15 cellular contexts compared by ENCODE assay signal in the genomic region with DNA sequence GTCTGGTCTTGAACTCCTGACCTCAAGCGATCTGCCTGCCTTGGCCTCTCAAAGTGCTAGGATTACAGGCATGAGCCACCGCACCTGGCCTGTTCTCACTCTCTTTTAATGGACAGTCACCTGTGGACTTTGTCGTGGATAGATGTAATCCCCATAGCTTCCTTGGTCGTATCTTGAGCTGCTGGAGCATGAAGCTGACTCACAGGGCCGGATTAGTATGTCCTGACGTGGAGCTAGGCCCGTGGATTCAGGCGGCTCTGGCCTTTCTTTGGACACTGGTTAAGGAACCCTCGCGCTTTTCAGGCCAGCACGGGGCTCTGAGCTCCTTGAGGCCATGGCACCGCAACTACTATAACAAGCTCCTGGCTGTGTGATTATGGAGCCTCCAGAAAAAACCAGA. TPM values are rescaled to one million over a fixed set of nuclear protein-coding genes. Genes with fewer than 3 reads are reported as not detected.
DNase-seq lines count a peak whose midpoint lies in the region; TF ChIP-seq lines count a peak whose summit lies in the region.
"Had no signal": no experiment of that assay in that cellular context is flagged by ENCODE, and none has a peak within 500 bp of the region (broad histone marks: within the 10 kb centered on the region; RNA-seq: fewer than 3 reads in every experiment).

No MANE protein-coding gene starts in this region.

- H3K9me3 ChIP-seq in WERI-Rb-1 (ENCODE audit: severe bottlenecking) (no peaks in the 10 kb centered on the region), testis (no peaks in the 10 kb centered on the region), OCI-LY7 (ENCODE audit: low read length) (no peaks in the 10 kb centered on the region)
- H3K9me3 ChIP-seq: BLaER1 treated with 17β-estradiol and CSF1 and Interleukin-3, amounts not matched to agents 10 nM and 100 nM had no signal

- H3K79me2 ChIP-seq in OCI-LY7 (ENCODE audit: insufficient read depth, low read depth, low read length): no peaks in the 10 kb centered on the region

- in situ Hi-C loops in Caki2 (cut with HindIII; ENCODE audit: low pct_unique_long_range_greater_than_20kb, low sequenced_read_pairs): no loop called here

- no peaks in the 10 kb centered on the region for H3K9me2 ChIP-seq in OCI-LY7 (ENCODE audit: insufficient read depth, low read length)

- H2AFZ ChIP-seq in OCI-LY7 (ENCODE audit: low read length): no peak overlapping the region
- H2AFZ ChIP-seq: GM23248 had no signal

- TF ChIP-seq CTCF in WERI-Rb-1 (IDR thresholded peaks at IDR 0.05; ENCODE audit: low read depth, low read length) (no peak), retinal pigment epithelial cell (conservative IDR thresholded peaks at IDR 0.05; ENCODE audit: low read depth, low read length) (no peak), testis (IDR thresholded peaks at IDR 0.05) (no peak), OCI-LY7 (conservative IDR thresholded peaks at IDR 0.05; ENCODE audit: low read length) (no peak)

- no peaks in the 10 kb centered on the region for H4K20me1 ChIP-seq in OCI-LY7 (ENCODE audit: insufficient read depth, low read length)
- H4K20me1 ChIP-seq: BLaER1 treated with 17β-estradiol and CSF1 and Interleukin-3, amounts not matched to agents 10 nM and 100 nM had no signal

- 88 to 95% methylated on average over 9 to 12 of the region's 12 CpGs for WGBS in testis, 2 donors

- H3K4me2 ChIP-seq in OCI-LY7 (ENCODE audit: low read length): no peak overlapping the region

- POLR2A ChIA-PET in OCI-LY7 (lab: Charles Lee): interaction anchor here (0.5 to 0.7 kb wide), 2 partner anchors 151 to 685 kb away, joined by 3 read pairs; no protein-coding TSS in a partner anchor

- intact Hi-C loops in testis (cut with DNase I; ENCODE audit: low total_unique reads): no loop called here
- intact Hi-C loops in OCI-LY7 (cut with micrococcal nuclease; ENCODE audit: unreplicated experiment): no loop called here

- H3K27ac ChIP-seq in WERI-Rb-1 (no peak overlapping the region), testis (no peak overlapping the region), OCI-LY7 (ENCODE audit: low read depth, low read length, poor library complexity, severe bottlenecking) (no peak overlapping the region)
- H3K27ac ChIP-seq: BLaER1 treated with 17β-estradiol and CSF1 and Interleukin-3, amounts not matched to agents 10 nM and 100 nM; GM23248 had no signal

- H3K27me3 ChIP-seq in WERI-Rb-1 (ENCODE audit: insufficient read depth, low read depth, severe bottlenecking) (no peaks in the 10 kb centered on the region), testis (no peaks in the 10 kb centered on the region)
- H3K27me3 ChIP-seq: BLaER1 treated with 17β-estradiol and CSF1 and Interleukin-3, amounts not matched to agents 10 nM and 100 nM had no signal

- no peak overlapping the region for H3K4me3 ChIP-seq in WERI-Rb-1 (ENCODE audit: low read depth, low read length)
- H3K4me3 ChIP-seq in retinal pigment epithelial cell (ENCODE audit: low read length): no peak overlapping the region
- no peak overlapping the region for H3K4me3 ChIP-seq in testis
- no peak overlapping the region for H3K4me3 ChIP-seq in OCI-LY7 (ENCODE audit: low read depth, low read length, poor library complexity, severe bottlenecking)
- H3K4me3 ChIP-seq: BLaER1 treated with 17β-estradiol and CSF1 and Interleukin-3, amounts not matched to agents 10 nM and 100 nM; GM23248 had no signal

- DNase-seq in Caki2 (ENCODE audit: low read depth): peak; percentile 53
- DNase-seq in WERI-Rb-1: peak; percentile 29
- peak; percentile 41 for DNase-seq in islet precursor cell
- peak; percentile 21 for DNase-seq in retinal pigment epithelial cell (ENCODE audit: low read depth)
- DNase-seq in testis: no peak
- no peak for DNase-seq in NOMO-1 treated with DMSO at 0.1 percent for 48 hours (lab: John Stamatoyannopoulos, UW; ENCODE audit: unreplicated experiment)
- DNase-seq in OCI-LY7 (ENCODE audit: low spot score): no peak
- DNase-seq in dedifferentiated amniotic fluid mesenchymal stem cell (ENCODE audit: extremely low spot score): no peak
- DNase-seq: 8988T; Calu3; CD4-positive, CD25-positive, alpha-beta regulatory T cell; DMS 273 treated with DMSO at 0.1 percent for 48 hours; GM23248 had no signal

- no TSS peak for BruUV-seq in OCI-LY7 (replicated peaks; lab: Mats Ljungman, UMichigan)

- TF ChIP-seq POLR2A in testis (IDR thresholded peaks at IDR 0.05): no peak

- H3K36me3 ChIP-seq in WERI-Rb-1 (no peaks in the 10 kb centered on the region), testis (ENCODE audit: low read depth, missing control alignments) (no peaks in the 10 kb centered on the region), OCI-LY7 (ENCODE audit: insufficient read depth, low read length) (no peaks in the 10 kb centered on the region)
- H3K36me3 ChIP-seq: BLaER1 treated with 17β-estradiol and CSF1 and Interleukin-3, amounts not matched to agents 10 nM and 100 nM had no signal

- H3K4me1 ChIP-seq in testis: no peaks in the 10 kb centered on the region
- H3K4me1 ChIP-seq in OCI-LY7 (ENCODE audit: insufficient read depth, low read length, poor library complexity, severe bottlenecking): no peaks in the 10 kb centered on the region

- CTCF ChIA-PET in OCI-LY7 (lab: Charles Lee; ENCODE audit: unreplicated experiment): no interaction called here

RNA-seq across cellular contexts. Expression of a gene that starts 27.5 kb away (rescaled TPM):
- 2.9 TPM in 1 of 2 replicates, not detected in the other for total RNA-seq in Caki2 (2014; rRNA removed; shearing (Covaris generic); ENCODE audit: low replicate concordance)
- total RNA-seq in testis: under 1 TPM; 0.47 to 0.56 TPM
- polyA plus RNA-seq in testis (ENCODE audit: insufficient read depth, low read depth, low replicate concordance): 0.90 TPM
- total RNA-seq in OCI-LY7 (2014; rRNA removed; shearing (Covaris generic)): not detected in 2 replicates
- not detected in 2 replicates for total RNA-seq in OCI-LY7 (2022)
- total RNA-seq: CD4-positive, CD25-positive, alpha-beta regulatory T cell; GM23248; HT-29 had no signal
- polyA plus RNA-seq: CD4-positive, CD25-positive, alpha-beta regulatory T cell; GM23248 had no signal

Comparison
In these comparisons a context has a peak if more than half of its experiments do, and no peak if none do; other contexts are left out.
1. DNase-seq: peak in Caki2 (single experiment), WERI-Rb-1 (single experiment), islet precursor cell (single experiment) and retinal pigment epithelial cell (single experiment); none in testis (single experiment), NOMO-1 treated with DMSO at 0.1 percent for 48 hours (single experiment), OCI-LY7 (single experiment) and dedifferentiated amniotic fluid mesenchymal stem cell (single experiment).